In genomic region chr14:54774824-54775223, GRCh38 we compare ENCODE assay signal across 17 cellular contexts.
DNase-seq lines count a peak whose midpoint lies in the region; ATAC-seq and TF ChIP-seq lines count a peak whose summit lies in the region.
"Had no signal": no experiment of that assay in that cellular context is flagged by ENCODE, and none has a peak within 500 bp of the region (broad histone marks: within the 10 kb centered on the region; RNA-seq: fewer than 3 reads in every experiment).

No MANE protein-coding gene starts in this region.

- H3K4me1 ChIP-seq in heart right ventricle = peaks cover 13 to 90% (median 67%) of the 10 kb centered on the region in 9 donors
- H3K4me1 ChIP-seq in ascending aorta = peaks cover 27 to 54% of the 10 kb centered on the region in 2 donors
- peaks cover 7 to 11% of the 10 kb centered on the region in 2 donors for H3K4me1 ChIP-seq in neuronal stem cell (ENCODE audit: control insufficient read depth in 2 of 2, insufficient read depth in 1 of 2, low read depth in 1 of 2, low read length in 2 of 2)
- H3K4me1 ChIP-seq in tibial artery = peaks cover 0 to 74% (median 55%) of the 10 kb centered on the region in 4 donors

- H2BK15ac ChIP-seq in neuronal stem cell (ENCODE audit: low read length) = no peak overlapping the region

- peaks cover 64% of the 10 kb centered on the region for H3K4me1 Mint-ChIP-seq in CD14-positive monocyte

- H3K27ac ChIP-seq in heart right ventricle = peak overlapping the region; percentile 24 to 96 (median 91)
- H3K27ac ChIP-seq in ascending aorta = peak overlapping the region; percentile 90 to 97
- H3K27ac ChIP-seq in neuronal stem cell (replicated peaks; ENCODE audit: low read length) = no peak overlapping the region
- peak overlapping the region; percentile 55 to 88 for H3K27ac ChIP-seq in tibial artery
- H3K27ac ChIP-seq: KMS-11 had no signal

- no peak overlapping the region for H3K14ac ChIP-seq in neuronal stem cell (ENCODE audit: low read length)

- H3K9me3 ChIP-seq in heart right ventricle = no peaks in the 10 kb centered on the region
- H3K9me3 ChIP-seq in ascending aorta = no peaks in the 10 kb centered on the region
- no peaks in the 10 kb centered on the region for H3K9me3 ChIP-seq in neuronal stem cell (replicated peaks in 1 of 2; ENCODE audit: control insufficient read depth in 2 of 2, insufficient read depth in 1 of 2, low read depth in 1 of 2, low read length in 2 of 2)
- no peaks in the 10 kb centered on the region for H3K9me3 ChIP-seq in tibial artery

- H2BK120ac ChIP-seq in neuronal stem cell (ENCODE audit: low read depth, low read length) = no peak overlapping the region

- no peaks in the 10 kb centered on the region for H3K27me3 ChIP-seq in heart right ventricle
- H3K27me3 ChIP-seq in ascending aorta = no peaks in the 10 kb centered on the region
- no peaks in the 10 kb centered on the region for H3K27me3 ChIP-seq in neuronal stem cell (ENCODE audit: control insufficient read depth in 3 of 3, insufficient read depth in 3 of 3, low read depth in 1 of 3, low read length in 3 of 3)
- H3K27me3 ChIP-seq in tibial artery = no peaks in the 10 kb centered on the region

- H3K79me1 ChIP-seq in neuronal stem cell (ENCODE audit: low read depth, low read length) = no peaks in the 10 kb centered on the region

- H2AK5ac ChIP-seq in neuronal stem cell (ENCODE audit: low read depth, low read length) = peak overlapping the region; percentile 12

- H3K27ac Mint-ChIP-seq in CD14-positive monocyte = peak overlapping the region in 1 of 7 donors; percentile 46
- H3K27ac Mint-ChIP-seq: GM23338 had no signal

- intact Hi-C loops in heart right ventricle (cut with DNase I) (loop anchor here in 9 of 10 donors (2.0 to 10.0 kb wide), 6 partner anchors 48 to 213 kb away; no protein-coding TSS in a partner anchor), Right ventricle myocardium inferior (cut with DNase I) (loop anchor here (5.0 to 10.0 kb wide), 3 partner anchors 48 to 350 kb away; partner anchors contain the start of gene LGALS3), ascending aorta (cut with DNase I) (loop anchor here (2.0 kb wide), 1 partner anchor 122 kb away; no protein-coding TSS in a partner anchor), tibial artery (cut with DNase I; ENCODE audit: low total_unique reads) (loop anchor here (5.0 kb wide), 1 partner anchor 88 kb away; no protein-coding TSS in a partner anchor), CD14-positive monocyte (cut with micrococcal nuclease) (no loop called here)

- no peak overlapping the region for H3K4me2 ChIP-seq in neuronal stem cell (ENCODE audit: insufficient read depth, low read length, poor library complexity, severe bottlenecking)
- H3K4me2 ChIP-seq: GM23338, KMS-11 had no signal

- H2BK12ac ChIP-seq in neuronal stem cell (ENCODE audit: low read length) = no peak overlapping the region

- no peak overlapping the region for H4K8ac ChIP-seq in neuronal stem cell (ENCODE audit: low read depth, low read length)

- H3K4me3 ChIP-seq in heart right ventricle (no peak overlapping the region), ascending aorta (no peak overlapping the region), neuronal stem cell (ENCODE audit: low read length in 2 of 2) (no peak overlapping the region), tibial artery (no peak overlapping the region)
- H3K4me3 ChIP-seq: GM23338 had no signal

- no peak overlapping the region for H2AFZ ChIP-seq in neuronal stem cell (ENCODE audit: low read length)
- H2AFZ ChIP-seq: GM23338 had no signal

- WGBS in heart right ventricle, 2 donors = 91% methylated on average over 15 of the region's 15 CpGs
- WGBS in neuronal stem cell (ENCODE audit: extremely low coverage in 2 of 2, insufficient read length in 2 of 2, insufficient replicate concordance in 1 of 2), 2 donors = no CpG with 5 or more reads among the region's 15 CpGs

- H3K36me3 ChIP-seq in heart right ventricle = peaks cover 0 to 72% (median 8%) of the 10 kb centered on the region in 9 donors
- H3K36me3 ChIP-seq in ascending aorta = peaks cover 17 to 34% of the 10 kb centered on the region in 2 donors
- H3K36me3 ChIP-seq in neuronal stem cell (replicated peaks in 1 of 2; ENCODE audit: control insufficient read depth in 2 of 2, insufficient read depth in 2 of 2, low read length in 2 of 2) = peaks cover 4 to 79% of the 10 kb centered on the region in 2 donors
- H3K36me3 ChIP-seq in tibial artery = peaks cover 5 to 31% (median 19%) of the 10 kb centered on the region in 3 donors

- DNase-seq in heart right ventricle = no peak
- no peak for DNase-seq in Right ventricle myocardium inferior (ENCODE audit: missing footprints)
- no peak for DNase-seq in ascending aorta (ENCODE audit: low spot score in 2 of 2)
- no peak for DNase-seq in neuronal stem cell (ENCODE audit: low spot score)
- DNase-seq in tibial artery = no peak
- DNase-seq in CD14-positive monocyte (ENCODE audit: low spot score) = no peak
- no peak for DNase-seq in GM03348 (ENCODE audit: low spot score)
- DNase-seq: CD4-positive, alpha-beta memory T cell; MM.1S; NCI-H1930; NCI-H2171 treated with DMSO at 0.1 percent for 48 hours; NCI-H510A; NCI-H82; SHP77 had no signal

- H4K91ac ChIP-seq in neuronal stem cell (ENCODE audit: low read depth, low read length, poor library complexity) = no peak overlapping the region

- TF ChIP-seq CTCF in heart right ventricle (IDR thresholded peaks at IDR 0.05) = no peak
- no peak for TF ChIP-seq CTCF in ascending aorta (IDR thresholded peaks at IDR 0.05)
- TF ChIP-seq CTCF in tibial artery (IDR thresholded peaks at IDR 0.05) = no peak
- no peak for TF ChIP-seq CTCF in CD14-positive monocyte (IDR thresholded peaks at IDR 0.05)

- H3K18ac ChIP-seq in neuronal stem cell (ENCODE audit: low read length) = peak overlapping the region; percentile 23

- ATAC-seq in heart right ventricle = no peak
- ATAC-seq in Right ventricle myocardium inferior = no peak
- no peak for ATAC-seq in SK-N-SH treated with all-trans-retinoic acid at 6 μM for 48 hours

- peaks cover 16 to 25% (median 22%) of the 10 kb centered on the region in 3 donors for H3K27me3 Mint-ChIP-seq in CD14-positive monocyte (ENCODE audit: low read depth in 3 of 3)

- no peak overlapping the region for H3K4ac ChIP-seq in neuronal stem cell (ENCODE audit: low read length)

- no peaks in the 10 kb centered on the region for H3K9me3 Mint-ChIP-seq in CD14-positive monocyte
- H3K9me3 Mint-ChIP-seq: CD4-positive, alpha-beta memory T cell; GM23338 had no signal

- no peak overlapping the region for H2BK5ac ChIP-seq in neuronal stem cell (ENCODE audit: low read length)

- peak overlapping the region in 1 of 2 donors; percentile 48 for H3K4me3 Mint-ChIP-seq in CD14-positive monocyte
- H3K4me3 Mint-ChIP-seq: GM23338 had no signal

- no peak overlapping the region for H3K9ac ChIP-seq in neuronal stem cell (ENCODE audit: low read depth, low read length, poor library complexity)
- H3K9ac ChIP-seq: KMS-11 had no signal

- peaks cover 19 to 20% of the 10 kb centered on the region in 2 donors for H3K36me3 Mint-ChIP-seq in CD14-positive monocyte
- H3K36me3 Mint-ChIP-seq: CD4-positive, alpha-beta memory T cell had no signal

- no peak overlapping the region for H3K23ac ChIP-seq in neuronal stem cell (ENCODE audit: low read depth, low read length, poor library complexity)

TF ChIP-seq in SK-N-SH treated with all-trans-retinoic acid at 6 μM for 48 hours, 23 proteins besides CTCF, POLR2A, EP300 and RAD21 (continues in another document):
- no peak for TF ChIP-seq ZNF70 (CRISPR knock-in tag; IDR thresholded peaks at IDR 0.05)
- TF ChIP-seq TSHZ2 (CRISPR knock-in tag; IDR thresholded peaks at IDR 0.05) = no peak
- TF ChIP-seq ARNTL (CRISPR knock-in tag; IDR thresholded peaks at IDR 0.05; ENCODE audit: borderline replicate concordance, low read depth) = no peak
- TF ChIP-seq BACH2 (CRISPR knock-in tag; IDR thresholded peaks at IDR 0.05; ENCODE audit: borderline replicate concordance) = no peak
- no peak for TF ChIP-seq CSDC2 (CRISPR knock-in tag; IDR thresholded peaks at IDR 0.05)
- no peak for TF ChIP-seq ZC3H10 (CRISPR knock-in tag; IDR thresholded peaks at IDR 0.05)
- no peak for TF ChIP-seq ZNF565 (CRISPR knock-in tag; conservative IDR thresholded peaks at IDR 0.05; ENCODE audit: low read depth)
- no peak for TF ChIP-seq ZFP3 (CRISPR knock-in tag; IDR thresholded peaks at IDR 0.05)
- no peak for TF ChIP-seq CREB5 (CRISPR knock-in tag; IDR thresholded peaks at IDR 0.05; ENCODE audit: low read depth)
- TF ChIP-seq ISL1 (CRISPR knock-in tag; IDR thresholded peaks at IDR 0.05) = no peak

Comparison
In these comparisons a context has a peak if more than half of its experiments do, and no peak if none do; other contexts are left out.
1. intact Hi-C loops: an anchor here in heart right ventricle (2.0 to 10.0 kb wide), Right ventricle myocardium inferior (5.0 to 10.0 kb wide), ascending aorta (2.0 kb wide) and tibial artery (5.0 kb wide); none called in CD14-positive monocyte.